1 cellular context compared by ENCODE assay signal in genomic region chr2:136765736-136766323, GRCh38.
TF ChIP-seq lines count a peak whose summit lies in the region.

No MANE protein-coding gene starts in this region.

TF ChIP-seq in GM12878, 131 proteins besides CTCF, POLR2A, EP300 and RAD21:
- TF ChIP-seq REST (IDR thresholded peaks at IDR 0.05; ENCODE audit: low read depth, low read length) (no peak), CHD2 (IDR thresholded peaks at IDR 0.05; ENCODE audit: borderline replicate concordance, low read depth, low read length) (no peak), E2F4 (IDR thresholded peaks at IDR 0.05; ENCODE audit: low read depth, low read length) (no peak), USF2 (IDR thresholded peaks at IDR 0.05; ENCODE audit: borderline replicate concordance, low read depth, low read length) (no peak), KLF5 (IDR thresholded peaks at IDR 0.05; ENCODE audit: partially characterized antibody) (no peak), CUX1 (IDR thresholded peaks at IDR 0.05; ENCODE audit: insufficient replicate concordance, low read depth, low read length) (no peak), ZNF384 (IDR thresholded peaks at IDR 0.05; ENCODE audit: borderline replicate concordance, low read depth, low read length) (no peak), PML (IDR thresholded peaks at IDR 0.05; ENCODE audit: low read length) (no peak), NFXL1 (IDR thresholded peaks at IDR 0.05; ENCODE audit: borderline replicate concordance) (no peak), ELK1 (IDR thresholded peaks at IDR 0.05; ENCODE audit: low read depth, low read length) (no peak)
